ENCODE assay signal across 8 cellular contexts in genomic region chr10:119652361-119652760, GRCh38. TPM values are rescaled to one million over a fixed set of nuclear protein-coding genes. Genes with fewer than 3 reads are reported as not detected.
DNase-seq lines count a peak whose midpoint lies in the region; ATAC-seq and FAIRE-seq lines count a peak whose summit lies in the region.

No MANE protein-coding gene starts in this region.

- no peak for DNase-seq in activated T-cell treated with anti-CD3 and anti-CD28 coated beads, Interleukin-2, amount 50 U/mL, for 24 hours
- DNase-seq in activated T-cell treated with anti-CD3 and anti-CD28 coated beads for 4 hours (no peak), NCI-H1694 (lab: John Stamatoyannopoulos, UW) (peak; percentile 13), glomerular visceral epithelial cell (ENCODE audit: extremely low spot score) (peak; percentile 59), trophoblast cell (peak in 1 of 2 donors; percentile 62), GM19239 (ENCODE audit: insufficient read length, low spot score) (no peak), D341Med (ENCODE audit: low spot score) (no peak)
- DNase-seq in activated naive CD4-positive, alpha-beta T cell treated with anti-CD3 and anti-CD28 coated beads, Interleukin-2, amount 50 U/mL, for 72 hours (ENCODE audit: low spot score in 2 of 2): no peak

- H2BK12ac ChIP-seq in trophoblast cell (ENCODE audit: low read length): no peak overlapping the region

- no peaks in the 10 kb centered on the region for H3K9me3 Mint-ChIP-seq in activated T-cell treated with anti-CD3 and anti-CD28 coated beads, Interleukin-2, amount 50 U/mL, for 24 hours
- H3K9me3 Mint-ChIP-seq in activated naive CD4-positive, alpha-beta T cell treated with anti-CD3 and anti-CD28 coated beads, Interleukin-2, amount 50 U/mL, for 72 hours: peaks cover 4 to 7% of the 10 kb centered on the region in 2 donors

- H3K9ac ChIP-seq in trophoblast cell (ENCODE audit: low read length): peak overlapping the region; percentile 97

- no peaks in the 10 kb centered on the region for H3K27me3 ChIP-seq in trophoblast cell (ENCODE audit: insufficient read depth, low read length)

- ATAC-seq in activated naive CD4-positive, alpha-beta T cell treated with anti-CD3 and anti-CD28 coated beads, Interleukin-2, amount 50 U/mL, for 72 hours: peak; percentile 15 to 39

- H3K9me3 ChIP-seq in trophoblast cell (ENCODE audit: insufficient read depth, low read depth, low read length): no peaks in the 10 kb centered on the region

- peak overlapping the region; percentile 93 for H3K4me2 ChIP-seq in trophoblast cell (ENCODE audit: low read length)

- H2AK5ac ChIP-seq in trophoblast cell (ENCODE audit: low read length): no peak overlapping the region

- H4K12ac ChIP-seq in trophoblast cell (ENCODE audit: low read depth, low read length): no peak overlapping the region

- H3K4me1 Mint-ChIP-seq in activated T-cell treated with anti-CD3 and anti-CD28 coated beads, Interleukin-2, amount 50 U/mL, for 24 hours (ENCODE audit: low read depth): peaks cover 60% of the 10 kb centered on the region

- H3K79me2 ChIP-seq in trophoblast cell (ENCODE audit: control insufficient read depth, insufficient read depth, low read length, poor library complexity): peaks cover 29% of the 10 kb centered on the region

- peak overlapping the region; percentile 97 for H3K4ac ChIP-seq in trophoblast cell (ENCODE audit: low read depth, low read length)

- H3K79me1 ChIP-seq in trophoblast cell (ENCODE audit: low read length): peaks cover 17% of the 10 kb centered on the region

- peak overlapping the region; percentile 92 for H3K27ac Mint-ChIP-seq in activated T-cell treated with anti-CD3 and anti-CD28 coated beads, Interleukin-2, amount 50 U/mL, for 24 hours
- H3K27ac Mint-ChIP-seq in activated naive CD4-positive, alpha-beta T cell treated with anti-CD3 and anti-CD28 coated beads, Interleukin-2, amount 50 U/mL, for 72 hours: peak overlapping the region; percentile 93 to 95

- H2BK5ac ChIP-seq in trophoblast cell (ENCODE audit: low read depth, low read length, poor library complexity): peak overlapping the region; percentile 96

- no peak for FAIRE-seq in GM19239 (lab: Jason Lieb, UNC)

- H4K91ac ChIP-seq in trophoblast cell (ENCODE audit: low read depth, low read length): peak overlapping the region; percentile 96

- peak overlapping the region; percentile 84 for H3K4me3 Mint-ChIP-seq in activated T-cell treated with anti-CD3 and anti-CD28 coated beads, Interleukin-2, amount 50 U/mL, for 24 hours

- peak overlapping the region; percentile 100 for H3K18ac ChIP-seq in trophoblast cell (ENCODE audit: low read length)

- no CpG with 5 or more reads among the region's 3 CpGs for WGBS in trophoblast cell (ENCODE audit: extremely low coverage, insufficient coverage, insufficient read length)

- peak overlapping the region; percentile 100 for H3K14ac ChIP-seq in trophoblast cell (ENCODE audit: low read length)

- H3K4me1 ChIP-seq in trophoblast cell (ENCODE audit: control insufficient read depth in 1 of 2, insufficient read depth in 2 of 2, low read length in 2 of 2): peaks cover 18 to 28% of the 10 kb centered on the region in 2 experiments

- peaks cover 28% of the 10 kb centered on the region for H3K36me3 Mint-ChIP-seq in activated T-cell treated with anti-CD3 and anti-CD28 coated beads, Interleukin-2, amount 50 U/mL, for 24 hours (ENCODE audit: low read depth)
- H3K36me3 Mint-ChIP-seq in activated naive CD4-positive, alpha-beta T cell treated with anti-CD3 and anti-CD28 coated beads, Interleukin-2, amount 50 U/mL, for 72 hours: peaks cover 19 to 46% of the 10 kb centered on the region in 2 donors

- H2BK120ac ChIP-seq in trophoblast cell (ENCODE audit: insufficient read depth, low read length, poor library complexity): no peak overlapping the region

- no peak overlapping the region for H3K27ac ChIP-seq in trophoblast cell (ENCODE audit: low read depth, low read length)

- peak overlapping the region; percentile 59 for H2AFZ ChIP-seq in trophoblast cell (ENCODE audit: insufficient read depth, low read length, poor library complexity)

- H3K27me3 Mint-ChIP-seq in activated T-cell treated with anti-CD3 and anti-CD28 coated beads, Interleukin-2, amount 50 U/mL, for 24 hours: no peaks in the 10 kb centered on the region

- peaks cover 10% of the 10 kb centered on the region in 2 experiments for H3K36me3 ChIP-seq in trophoblast cell (ENCODE audit: control insufficient read depth in 1 of 2, insufficient read depth in 2 of 2, low read length in 2 of 2)

- H4K8ac ChIP-seq in trophoblast cell (ENCODE audit: low read depth, low read length): no peak overlapping the region

- no peak overlapping the region for H3K23ac ChIP-seq in trophoblast cell (ENCODE audit: low read length)

- peak overlapping the region; percentile 98 for H3K4me3 ChIP-seq in trophoblast cell (ENCODE audit: low read depth, low read length)

RNA-seq across cellular contexts. Expression of gene BAG3, which starts 1.2 kb away (rescaled TPM):
- total RNA-seq in activated naive CD4-positive, alpha-beta T cell treated with anti-CD3 and anti-CD28 coated beads, Interleukin-2, amount 50 U/mL, for 72 hours: 10 to 100 TPM; 25.5 to 31.9 TPM
- 85.0 and 88.8 TPM in 2 replicates for polyA plus RNA-seq in trophoblast cell (2013)

RNA-seq across cellular contexts. Expression of gene TIAL1, which starts 55.6 kb away (rescaled TPM):
- 100 to 1,000 TPM; 208 to 219 TPM for total RNA-seq in activated naive CD4-positive, alpha-beta T cell treated with anti-CD3 and anti-CD28 coated beads, Interleukin-2, amount 50 U/mL, for 72 hours
- polyA plus RNA-seq in trophoblast cell (2013): 124 and 125 TPM in 2 replicates

Comparison
In these comparisons a context has a peak if more than half of its experiments do, and no peak if none do; other contexts are left out.
1. DNase-seq: peak in NCI-H1694 (single experiment) and glomerular visceral epithelial cell (single experiment); none in activated T-cell treated with anti-CD3 and anti-CD28 coated beads, Interleukin-2, amount 50 U/mL, for 24 hours (single experiment), activated T-cell treated with anti-CD3 and anti-CD28 coated beads for 4 hours (single experiment), activated naive CD4-positive, alpha-beta T cell treated with anti-CD3 and anti-CD28 coated beads, Interleukin-2, amount 50 U/mL, for 72 hours (0 of 2), GM19239 (single experiment) and D341Med (single experiment).